In genomic region chr13:29021311-29021710, GRCh38 we compare ENCODE assay signal across 28 cellular contexts.
"Had no signal": no experiment of that assay in that cellular context is flagged by ENCODE, and none has a peak within 500 bp of the region (broad histone marks: within the 10 kb centered on the region; RNA-seq: fewer than 3 reads in every experiment).

No MANE protein-coding gene starts in this region.

- H3K27me3 ChIP-seq: dorsolateral prefrontal cortex, esophagus squamous epithelium, gastrocnemius medialis, heart right ventricle had no signal

- H3K4me1 ChIP-seq: esophagus squamous epithelium, gastrocnemius medialis, heart right ventricle, left ventricle myocardium inferior, lower lobe of right lung had no signal

- FAIRE-seq: colon, endometrium, islet of Langerhans, keratinocyte had no signal

- H3K27ac Mint-ChIP-seq: mesothelial cell of epicardium; naive thymus-derived CD8-positive, alpha-beta T cell had no signal

- H3K27ac ChIP-seq: coronary artery, dorsolateral prefrontal cortex, epithelial cell of prostate, esophagus squamous epithelium, gastrocnemius medialis, heart right ventricle, left ventricle myocardium inferior, lower lobe of right lung had no signal

- DNase-seq: dermis blood vessel endothelial cell; dorsolateral prefrontal cortex; effector CD4-positive, alpha-beta T cell; effector memory CD4-positive, alpha-beta T cell; erythroblast; esophagus squamous epithelium; foreskin fibroblast; foreskin melanocyte; gastrocnemius medialis; glutamatergic neuron; head of caudate nucleus; heart right ventricle; hippocampal formation; left cardiac atrium; left ventricle myocardium inferior; lower lobe of right lung; mesenchymal stem cell; mucosa of descending colon; naive B cell; naive thymus-derived CD8-positive, alpha-beta T cell had no signal

- ATAC-seq: esophagus mucosa; gastrocnemius medialis; heart right ventricle; left cardiac atrium; lower lobe of right lung; mucosa of descending colon; naive thymus-derived CD8-positive, alpha-beta T cell had no signal

- H3K4me3 Mint-ChIP-seq: mesothelial cell of epicardium; naive B cell; naive thymus-derived CD8-positive, alpha-beta T cell had no signal

- H3K4me1 Mint-ChIP-seq: mesothelial cell of epicardium had no signal

- H3K9me3 Mint-ChIP-seq: naive B cell; naive thymus-derived CD8-positive, alpha-beta T cell had no signal

- H3K4me3 ChIP-seq: coronary artery, dorsolateral prefrontal cortex, esophagus squamous epithelium, gastrocnemius medialis, heart right ventricle, left ventricle myocardium inferior, lower lobe of right lung, mucosa of descending colon had no signal

- H3K9me3 ChIP-seq: esophagus squamous epithelium, gastrocnemius medialis, heart right ventricle, left ventricle myocardium inferior, lower lobe of right lung had no signal

- H3K36me3 ChIP-seq: esophagus squamous epithelium, gastrocnemius medialis, left ventricle myocardium inferior, lower lobe of right lung had no signal

- H3K36me3 Mint-ChIP-seq: mesothelial cell of epicardium; naive B cell; naive thymus-derived CD8-positive, alpha-beta T cell had no signal
